Comparison of ENCODE assay signal across 15 cellular contexts in the genomic region with DNA sequence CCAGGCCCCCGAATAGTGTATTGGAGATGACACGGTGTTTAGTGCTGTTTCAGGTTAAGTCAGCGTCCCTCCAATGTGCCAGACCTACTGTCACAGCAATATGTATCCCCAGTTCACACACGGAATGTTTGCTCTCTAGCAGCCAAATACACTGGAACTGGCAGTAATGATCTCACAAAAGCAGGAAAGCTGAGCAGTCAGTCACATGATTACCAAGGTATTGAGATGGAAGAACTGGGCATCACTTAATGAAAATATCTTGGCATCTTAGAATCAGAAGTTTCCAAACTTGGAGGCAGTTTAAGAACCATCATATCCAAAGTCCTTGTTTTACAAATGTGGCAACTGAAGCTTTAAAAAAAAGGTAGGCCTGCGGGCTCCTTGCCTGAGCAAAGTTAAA. TPM values are rescaled to one million over a fixed set of nuclear protein-coding genes. Genes with fewer than 3 reads are reported as not detected.
A peak's percentile ranks its signal among the peaks of the same experiment; 100 is the strongest.
DNase-seq lines count a peak whose midpoint lies in the region; ATAC-seq and TF ChIP-seq lines count a peak whose summit lies in the region.
"Had no signal": no experiment of that assay in that cellular context is flagged by ENCODE, and none has a peak within 500 bp of the region (broad histone marks: within the 10 kb centered on the region; RNA-seq: fewer than 3 reads in every experiment).

No MANE protein-coding gene starts in this region.

- H3K36me3 Mint-ChIP-seq in Caco-2 (ENCODE audit: insufficient read depth, unreplicated experiment) (peaks cover 8% of the 10 kb centered on the region), neural crest cell (ENCODE audit: low read depth) (no peaks in the 10 kb centered on the region)

- no peak for ATAC-seq in HG03095 (IDR thresholded peaks at IDR 0.05; ENCODE audit: unreplicated experiment)
- ATAC-seq: gastroesophageal sphincter had no signal

- no peaks in the 10 kb centered on the region for H3K9me3 ChIP-seq in Caco-2
- H3K9me3 ChIP-seq: gastroesophageal sphincter had no signal

- H3K27me3 Mint-ChIP-seq in Caco-2 (ENCODE audit: insufficient read depth, unreplicated experiment) (no peaks in the 10 kb centered on the region), neural crest cell (ENCODE audit: low read depth) (no peaks in the 10 kb centered on the region)

- H3K4me1 ChIP-seq in Caco-2: peaks cover 13% of the 10 kb centered on the region

- DNase-seq in Ammon's horn (ENCODE audit: low spot score) (peak; percentile 37), Caco-2 (no peak), dermis blood vessel endothelial cell (peak; percentile 50), neural crest cell (ENCODE audit: low read depth, low spot score) (no peak), NCI-H748 (lab: John Stamatoyannopoulos, UW; ENCODE audit: unreplicated experiment) (no peak), activated gamma-delta T cell treated with Interleukin-2 at 50 U/mL for 16 hours (no peak)
- DNase-seq in effector CD4-positive, alpha-beta T cell: no peak
- DNase-seq: activated CD4-positive, alpha-beta T cell treated with anti-CD3 and anti-CD28 coated beads, Interleukin-2, amount 50 U/mL, for 4 hours; C1 segment of cervical spinal cord; GDM1; HCEC 1CT; occipital lobe had no signal

- CTCF ChIA-PET in Caco-2 (lab: Charles Lee): no interaction called here

- peak overlapping the region; percentile 56 for H3K27ac Mint-ChIP-seq in Caco-2 (ENCODE audit: unreplicated experiment)
- no peak overlapping the region for H3K27ac Mint-ChIP-seq in neural crest cell (ENCODE audit: unreplicated experiment)

- intact Hi-C loops in Caco-2 (cut with micrococcal nuclease; ENCODE audit: unreplicated experiment): no loop called here

- H3K4me1 Mint-ChIP-seq in Caco-2 (ENCODE audit: low read depth, unreplicated experiment): peaks cover 23% of the 10 kb centered on the region
- H3K4me1 Mint-ChIP-seq in neural crest cell: peaks cover 16% of the 10 kb centered on the region

- no TSS peak for BruUV-seq in Caco-2 (replicated peaks; lab: Mats Ljungman, UMichigan)

- no peaks in the 10 kb centered on the region; the same call in 1 of the 2 replicates for H3K36me3 ChIP-seq in Caco-2 (ENCODE audit: control insufficient read depth, insufficient read depth, low read length)
- H3K36me3 ChIP-seq: gastroesophageal sphincter had no signal

- no peaks in the 10 kb centered on the region for H3K27me3 ChIP-seq in Caco-2 (replicated peaks; ENCODE audit: control insufficient read depth, insufficient read depth, low read length)
- H3K27me3 ChIP-seq: gastroesophageal sphincter had no signal

- H3K4me3 Mint-ChIP-seq in Caco-2 (ENCODE audit: unreplicated experiment) (no peak overlapping the region), neural crest cell (peak overlapping the region; percentile 9)

- H3K9me3 Mint-ChIP-seq in Caco-2 (ENCODE audit: unreplicated experiment) (no peaks in the 10 kb centered on the region), neural crest cell (no peaks in the 10 kb centered on the region)

- TF ChIP-seq CTCF in Caco-2 (IDR thresholded peaks at IDR 0.05; ENCODE audit: insufficient read depth in 1 of 2, low read depth in 1 of 2, low read length in 1 of 2, severe bottlenecking in 1 of 2, unreplicated experiment in 1 of 2): no peak
- no peak for TF ChIP-seq CTCF in neural crest cell (conservative IDR thresholded peaks at IDR 0.05)

- POLR2A ChIA-PET in Caco-2 (lab: Charles Lee): no interaction called here

- no peak overlapping the region for H3K4me3 ChIP-seq in Caco-2 (ENCODE audit: low read depth, low read length)
- H3K4me3 ChIP-seq: gastroesophageal sphincter had no signal

RNA-seq across cellular contexts. Expression of a gene that starts 23.3 kb away (rescaled TPM):
- total RNA-seq in Caco-2 (2022) (6.5 and 7.0 TPM in 2 replicates), dermis blood vessel endothelial cell (1.2 and 4.8 TPM in 2 replicates), neural crest cell (0.42 TPM in 1 of 2 replicates, not detected in the other)
- total RNA-seq: kidney epithelial cell had no signal

Comparison
In these comparisons a context has a peak if more than half of its experiments do, and no peak if none do; other contexts are left out.
1. DNase-seq: peak in Ammon's horn (single experiment) and dermis blood vessel endothelial cell (single experiment); none in Caco-2 (0 of 2), neural crest cell (single experiment), NCI-H748 (single experiment), effector CD4-positive, alpha-beta T cell (single experiment) and activated gamma-delta T cell treated with Interleukin-2 at 50 U/mL for 16 hours (single experiment).